14 cellular contexts compared by ENCODE assay signal in the genomic region with DNA sequence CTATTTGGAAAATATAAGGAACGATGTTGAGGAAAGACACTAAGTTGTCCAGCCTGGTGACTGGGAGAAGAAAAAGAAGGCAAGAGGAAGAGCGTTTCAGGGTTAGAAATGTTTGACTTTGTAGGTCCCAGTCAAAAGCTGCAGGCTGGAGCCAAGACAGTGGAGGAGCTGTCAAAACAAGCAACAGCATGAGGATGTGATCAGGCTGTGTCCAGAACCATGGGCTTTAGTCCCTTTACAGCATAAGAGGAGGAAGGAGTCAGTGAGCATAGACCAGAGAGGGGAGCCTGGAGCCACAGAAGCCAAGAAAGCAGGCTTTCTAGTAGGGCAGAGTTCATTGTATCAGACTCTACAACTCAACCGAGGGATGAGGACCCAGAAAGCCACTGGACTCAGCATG.
DNase-seq lines count a peak whose midpoint lies in the region; ATAC-seq and TF ChIP-seq lines count a peak whose summit lies in the region.
"Had no signal": no experiment of that assay in that cellular context is flagged by ENCODE, and none has a peak within 500 bp of the region (broad histone marks: within the 10 kb centered on the region; RNA-seq: fewer than 3 reads in every experiment).

No MANE protein-coding gene starts in this region.

- H2BK120ac ChIP-seq in IMR-90 (ENCODE audit: low read depth, low read length): peak overlapping the region; percentile 9; the same call in 1 of the 2 replicates

- in situ Hi-C loops in IMR-90 (cut with MboI; ENCODE audit: low sequenced_read_pairs): no loop called here

- H2AFZ ChIP-seq in IMR-90 (replicated peaks; ENCODE audit: low read length, poor library complexity): no peak overlapping the region
- H2AFZ ChIP-seq: GM23338 had no signal

- H3K23ac ChIP-seq in IMR-90 (ENCODE audit: low read depth, low read length): no peak overlapping the region

- CTCF ChIA-PET in IMR-90 (lab: Yijun Ruan, JAX): interaction anchor here (1.8 kb wide), 1 partner anchor 9 kb away, joined by 6 read pairs; no protein-coding TSS in a partner anchor

- H2BK5ac ChIP-seq in IMR-90 (ENCODE audit: low read depth, low read length, poor library complexity, severe bottlenecking): no peak overlapping the region

- TF ChIP-seq EP300 in gastroesophageal sphincter (IDR thresholded peaks at IDR 0.05) (no peak), upper lobe of left lung (IDR thresholded peaks at IDR 0.05) (no peak)

- H3K27me3 ChIP-seq in IMR-90 (ENCODE audit: control insufficient read depth, insufficient read depth, low read length): no peaks in the 10 kb centered on the region
- H3K27me3 ChIP-seq in gastroesophageal sphincter: no peaks in the 10 kb centered on the region
- no peaks in the 10 kb centered on the region for H3K27me3 ChIP-seq in left lung
- no peaks in the 10 kb centered on the region for H3K27me3 ChIP-seq in upper lobe of right lung
- H3K27me3 ChIP-seq in upper lobe of left lung: no peaks in the 10 kb centered on the region
- H3K27me3 ChIP-seq: BE2C had no signal

- no peak overlapping the region; the same call in 1 of the 2 replicates for H4K5ac ChIP-seq in IMR-90 (ENCODE audit: low read depth, low read length)

- WGBS in IMR-90 (ENCODE audit: extremely low coverage in 2 of 2, insufficient read length in 1 of 2), 2 experiments: no CpG with 5 or more reads among the region's 3 CpGs
- WGBS in gastroesophageal sphincter (ENCODE audit: low coverage in 1 of 2), 2 donors: 68 to 69% methylated on average over 3 of the region's 3 CpGs
- WGBS in upper lobe of left lung, 2 donors: 78 to 80% methylated on average over 3 of the region's 3 CpGs

- H3K27ac ChIP-seq in IMR-90 (ENCODE audit: insufficient read depth, low read length): no peak overlapping the region
- H3K27ac ChIP-seq in gastroesophageal sphincter: no peak overlapping the region
- H3K27ac ChIP-seq in left lung: no peak overlapping the region
- no peak overlapping the region for H3K27ac ChIP-seq in upper lobe of right lung
- no peak overlapping the region for H3K27ac ChIP-seq in upper lobe of left lung
- H3K27ac ChIP-seq: C4-2B had no signal

- H3K4me1 ChIP-seq in IMR-90 (ENCODE audit: control insufficient read depth, insufficient read depth, low read length) (peaks cover 16% of the 10 kb centered on the region), gastroesophageal sphincter (peaks cover 4 to 27% (median 11%) of the 10 kb centered on the region in 3 donors), left lung (no peaks in the 10 kb centered on the region), upper lobe of right lung (peaks cover 5% of the 10 kb centered on the region), upper lobe of left lung (peaks cover 0 to 10% (median 0%) of the 10 kb centered on the region in 4 donors)

- intact Hi-C loops in IMR-90 (cut with micrococcal nuclease) (no loop called here), left lung (cut with DNase I) (no loop called here), upper lobe of right lung (cut with DNase I) (no loop called here)

- no peak overlapping the region for H4K91ac ChIP-seq in IMR-90 (ENCODE audit: insufficient read depth, low read depth, low read length)

- no peak overlapping the region for H2AK9ac ChIP-seq in IMR-90 (replicated peaks; ENCODE audit: low read depth, low read length, poor library complexity)

- no TSS peak for BruUV-seq in IMR-90 (replicated peaks; lab: Mats Ljungman, UMichigan)

- no peak for TF ChIP-seq RAD21 in IMR-90 (IDR thresholded peaks at IDR 0.05; ENCODE audit: low read length)

- TF ChIP-seq POLR2A in IMR-90 (IDR thresholded peaks at IDR 0.05; ENCODE audit: low read depth, low read length) (no peak), gastroesophageal sphincter (IDR thresholded peaks at IDR 0.05) (no peak), upper lobe of left lung (IDR thresholded peaks at IDR 0.05) (no peak)

- peaks cover 9% of the 10 kb centered on the region for H3K9me1 ChIP-seq in IMR-90 (ENCODE audit: insufficient read depth, low read length)

- DNase-seq in IMR-90: no peak
- no peak for DNase-seq in left lung
- no peak for DNase-seq in upper lobe of right lung
- DNase-seq in upper lobe of left lung: no peak
- DNase-seq in HuH-7 (ENCODE audit: low spot score): no peak
- no peak for DNase-seq in NAMALWA (ENCODE audit: low spot score)
- DNase-seq: BE2C; CD4-positive, alpha-beta memory T cell; DMS79; H7 had no signal

- H3K9ac ChIP-seq in IMR-90 (ENCODE audit: low read depth, low read length): no peak overlapping the region

- no peak overlapping the region for H3K4me3 ChIP-seq in IMR-90 (ENCODE audit: insufficient read depth, low read depth, low read length)
- H3K4me3 ChIP-seq in gastroesophageal sphincter: no peak overlapping the region
- H3K4me3 ChIP-seq in left lung: no peak overlapping the region
- no peak overlapping the region for H3K4me3 ChIP-seq in upper lobe of right lung
- H3K4me3 ChIP-seq in upper lobe of left lung: no peak overlapping the region
- H3K4me3 ChIP-seq: A549, GM23338 had no signal

- peak overlapping the region; percentile 39 for H3K18ac ChIP-seq in IMR-90 (ENCODE audit: low read depth, low read length)

- H3K4me2 ChIP-seq in IMR-90 (ENCODE audit: low read depth, low read length): no peak overlapping the region
- H3K4me2 ChIP-seq: A549, GM23338 had no signal

- H3K36me3 ChIP-seq in IMR-90 (ENCODE audit: control insufficient read depth, insufficient read depth, low read length) (no peaks in the 10 kb centered on the region), gastroesophageal sphincter (no peaks in the 10 kb centered on the region), left lung (no peaks in the 10 kb centered on the region), upper lobe of right lung (no peaks in the 10 kb centered on the region), upper lobe of left lung (no peaks in the 10 kb centered on the region)
- H3K36me3 ChIP-seq: BE2C had no signal

- ATAC-seq in IMR-90 (ENCODE audit: low read depth) (no peak), gastroesophageal sphincter (peak; percentile 53), left lung (peak; percentile 11), upper lobe of right lung (peak; percentile 56), upper lobe of left lung (ENCODE audit: low FRiP score in 2 of 2) (no peak)
- ATAC-seq: A549, GM23338 had no signal

- peak overlapping the region; percentile 35; the same call in 1 of the 2 replicates for H2BK20ac ChIP-seq in IMR-90 (ENCODE audit: low read depth, low read length)

- no peak overlapping the region for H3K56ac ChIP-seq in IMR-90 (ENCODE audit: extremely low read depth, insufficient read depth, low read length)

- no peak overlapping the region for H3K14ac ChIP-seq in IMR-90 (replicated peaks; ENCODE audit: low read depth, low read length)

- dilution Hi-C loops in IMR-90 (cut with HindIII; ENCODE audit: low sequenced_read_pairs, unreplicated experiment): no loop called here

- H4K20me1 ChIP-seq in IMR-90 (ENCODE audit: insufficient read depth, low read length): no peaks in the 10 kb centered on the region; the same call in 1 of the 2 replicates

- H3K4ac ChIP-seq in IMR-90 (ENCODE audit: low read depth, low read length): no peak overlapping the region

- no peak for TF ChIP-seq CTCF in IMR-90 (conservative IDR thresholded peaks at IDR 0.05; ENCODE audit: low read depth, low read length)
- no peak for TF ChIP-seq CTCF in gastroesophageal sphincter (IDR thresholded peaks at IDR 0.05)
- no peak for TF ChIP-seq CTCF in left lung (IDR thresholded peaks at IDR 0.05)
- TF ChIP-seq CTCF in upper lobe of right lung (IDR thresholded peaks at IDR 0.05): no peak
- no peak for TF ChIP-seq CTCF in upper lobe of left lung (IDR thresholded peaks at IDR 0.05)

- POLR2A ChIA-PET in IMR-90 (lab: Charles Lee; ENCODE audit: unreplicated experiment): no interaction called here

- H3K9me3 ChIP-seq in IMR-90 (ENCODE audit: control insufficient read depth, insufficient read depth, low read length) (no peaks in the 10 kb centered on the region), gastroesophageal sphincter (no peaks in the 10 kb centered on the region), left lung (no peaks in the 10 kb centered on the region), upper lobe of right lung (no peaks in the 10 kb centered on the region), upper lobe of left lung (no peaks in the 10 kb centered on the region)
- H3K9me3 ChIP-seq: BE2C had no signal

- H4K8ac ChIP-seq in IMR-90 (ENCODE audit: low read depth in 2 of 2, low read length in 2 of 2): no peak overlapping the region

- H2AK5ac ChIP-seq in IMR-90 (ENCODE audit: low read depth, low read length): peak overlapping the region; percentile 37; the same call in 1 of the 2 replicates

- no peak overlapping the region for H2BK15ac ChIP-seq in IMR-90 (ENCODE audit: low read depth, low read length)

- no peaks in the 10 kb centered on the region for H3K79me1 ChIP-seq in IMR-90 (ENCODE audit: low read depth in 1 of 2, low read length in 2 of 2)

TF ChIP-seq in IMR-90, 13 proteins besides CTCF, POLR2A, EP300 and RAD21 (continues in another document):
- TF ChIP-seq MAFK (IDR thresholded peaks at IDR 0.05; ENCODE audit: low read depth, low read length) (no peak), CEBPB (IDR thresholded peaks at IDR 0.05; ENCODE audit: low read depth, low read length) (no peak), CHD1 (IDR thresholded peaks at IDR 0.05; ENCODE audit: low read depth, low read length) (no peak), RCOR1 (IDR thresholded peaks at IDR 0.05; ENCODE audit: insufficient replicate concordance, low read length) (no peak), MXI1 (IDR thresholded peaks at IDR 0.05; ENCODE audit: borderline replicate concordance, low read depth, low read length) (no peak), BHLHE40 (IDR thresholded peaks at IDR 0.05; ENCODE audit: low read depth, low read length) (no peak), MAZ (IDR thresholded peaks at IDR 0.05; ENCODE audit: borderline replicate concordance, low read depth, low read length) (no peak)
- TF ChIP-seq, protein P1, sequence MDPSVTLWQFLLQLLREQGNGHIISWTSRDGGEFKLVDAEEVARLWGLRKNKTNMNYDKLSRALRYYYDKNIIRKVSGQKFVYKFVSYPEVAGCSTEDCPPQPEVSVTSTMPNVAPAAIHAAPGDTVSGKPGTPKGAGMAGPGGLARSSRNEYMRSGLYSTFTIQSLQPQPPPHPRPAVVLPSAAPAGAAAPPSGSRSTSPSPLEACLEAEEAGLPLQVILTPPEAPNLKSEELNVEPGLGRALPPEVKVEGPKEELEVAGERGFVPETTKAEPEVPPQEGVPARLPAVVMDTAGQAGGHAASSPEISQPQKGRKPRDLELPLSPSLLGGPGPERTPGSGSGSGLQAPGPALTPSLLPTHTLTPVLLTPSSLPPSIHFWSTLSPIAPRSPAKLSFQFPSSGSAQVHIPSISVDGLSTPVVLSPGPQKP (IDR thresholded peaks at IDR 0.05; ENCODE audit: borderline replicate concordance, low read depth, low read length): no peak
- TF ChIP-seq, protein P2, sequence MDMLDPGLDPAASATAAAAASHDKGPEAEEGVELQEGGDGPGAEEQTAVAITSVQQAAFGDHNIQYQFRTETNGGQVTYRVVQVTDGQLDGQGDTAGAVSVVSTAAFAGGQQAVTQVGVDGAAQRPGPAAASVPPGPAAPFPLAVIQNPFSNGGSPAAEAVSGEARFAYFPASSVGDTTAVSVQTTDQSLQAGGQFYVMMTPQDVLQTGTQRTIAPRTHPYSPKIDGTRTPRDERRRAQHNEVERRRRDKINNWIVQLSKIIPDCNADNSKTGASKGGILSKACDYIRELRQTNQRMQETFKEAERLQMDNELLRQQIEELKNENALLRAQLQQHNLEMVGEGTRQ (IDR thresholded peaks at IDR 0.05; ENCODE audit: low read depth, low read length): no peak

Comparison
In these comparisons a context has a peak if more than half of its experiments do, and no peak if none do; other contexts are left out.
1. ATAC-seq: peak in gastroesophageal sphincter (single experiment), left lung (single experiment) and upper lobe of right lung (single experiment); none in IMR-90 (single experiment) and upper lobe of left lung (0 of 2).